In the genomic region with DNA sequence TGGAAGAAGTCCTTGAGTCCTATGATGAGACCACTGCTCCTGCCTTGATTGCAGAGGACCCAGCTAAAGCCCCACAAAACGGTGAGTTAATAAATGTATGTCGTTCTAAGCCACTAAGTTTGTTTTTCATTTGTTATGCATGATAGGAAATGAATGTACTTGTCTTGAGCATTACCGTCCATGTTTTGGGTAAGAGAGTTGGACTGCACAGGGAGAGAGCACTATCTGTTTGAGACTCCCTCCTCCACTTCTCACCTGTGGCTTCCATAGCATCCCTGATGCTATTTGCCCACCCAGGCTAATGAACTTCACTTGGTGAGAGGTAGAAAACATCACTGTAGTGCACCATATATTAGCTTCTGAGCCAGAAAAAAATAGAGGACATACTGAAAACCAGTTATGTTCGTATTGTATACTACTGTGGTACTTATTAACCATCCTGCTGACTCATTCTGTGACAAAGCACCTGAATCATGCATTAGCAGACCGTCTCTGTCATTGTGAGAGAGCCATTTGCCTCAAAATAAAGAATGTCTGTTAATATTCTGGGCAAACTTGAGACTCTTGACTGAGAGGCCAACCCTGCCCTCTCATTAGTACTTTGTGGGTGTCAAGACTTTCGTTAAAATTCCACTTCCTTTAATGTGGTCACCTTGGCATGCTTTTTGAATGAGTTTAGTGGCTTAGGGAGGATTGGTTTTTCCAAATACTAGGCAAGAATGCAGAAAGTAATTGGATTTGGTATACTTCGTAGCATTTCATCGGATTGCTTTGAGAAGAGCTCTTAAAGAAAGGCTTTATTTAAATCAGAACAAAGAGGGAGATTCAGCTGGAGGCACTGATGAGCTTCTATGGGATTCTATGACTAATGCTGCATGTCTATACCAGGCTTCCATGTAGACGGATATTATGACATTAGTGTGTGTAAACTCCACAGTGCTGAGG, we compare ENCODE assay signal across 9 cellular contexts.
DNase-seq lines count a peak whose midpoint lies in the region; ATAC-seq, FAIRE-seq and TF ChIP-seq lines count a peak whose summit lies in the region.
"Had no signal": no experiment of that assay in that cellular context is flagged by ENCODE, and none has a peak within 500 bp of the region (broad histone marks: within the 10 kb centered on the region; RNA-seq: fewer than 3 reads in every experiment).

No MANE protein-coding gene starts in this region.

- no peaks in the 10 kb centered on the region for H3K9me3 ChIP-seq in tibial nerve

- TF ChIP-seq EP300 in tibial nerve (IDR thresholded peaks at IDR 0.05) = no peak

- no peak overlapping the region for H3K4me3 Mint-ChIP-seq in brain

- H3K4me1 Mint-ChIP-seq in brain = peaks cover 10% of the 10 kb centered on the region

- H3K9me3 Mint-ChIP-seq in brain = no peaks in the 10 kb centered on the region

- WGBS in tibial nerve, 2 donors = 55 to 63% methylated on average over 9 of the region's 9 CpGs

- no peak overlapping the region for H3K4me3 ChIP-seq in tibial nerve

- no peak overlapping the region for H3K27ac ChIP-seq in tibial nerve
- H3K27ac ChIP-seq: parathyroid adenoma had no signal

- no peaks in the 10 kb centered on the region for H3K27me3 ChIP-seq in tibial nerve

- no peak for FAIRE-seq in frontal cortex (lab: Jason Lieb, UNC)

- no peaks in the 10 kb centered on the region for H3K36me3 ChIP-seq in tibial nerve

- H3K27me3 Mint-ChIP-seq in brain = peaks cover 3% of the 10 kb centered on the region

- TF ChIP-seq CTCF in brain (conservative IDR thresholded peaks at IDR 0.05) (no peak), tibial nerve (IDR thresholded peaks at IDR 0.05) (no peak)

- ATAC-seq in GM19372 (IDR thresholded peaks at IDR 0.05; ENCODE audit: low read depth, unreplicated experiment) (peak; percentile 92), HG03159 (IDR thresholded peaks at IDR 0.05; ENCODE audit: unreplicated experiment) (peak; percentile 97)

- DNase-seq in COLO829 (ENCODE audit: low spot score) = peak; percentile 84
- no peak for DNase-seq in NAMALWA (ENCODE audit: low spot score)
- DNase-seq in frontal cortex (ENCODE audit: low spot score in 2 of 2) = no peak
- DNase-seq in tibial nerve (ENCODE audit: low spot score in 2 of 2) = no peak
- no peak for DNase-seq in stimulated activated CD4-positive, alpha-beta T cell treated with anti-CD3 and anti-CD28 coated beads, Interleukin-1b, Interleukin-23, amount 100 ng/mL, for 48 hours

- no peaks in the 10 kb centered on the region for H3K4me1 ChIP-seq in tibial nerve
- H3K4me1 ChIP-seq: parathyroid adenoma had no signal

- H3K36me3 Mint-ChIP-seq in brain = no peaks in the 10 kb centered on the region

- TF ChIP-seq POLR2A in tibial nerve (IDR thresholded peaks at IDR 0.05) = no peak

- H3K27ac Mint-ChIP-seq in brain = peak overlapping the region in 3 of 5 experiments; percentile 22 to 83 (median 65)
